Comparison of ENCODE assay signal across 13 cellular contexts in the genomic region with DNA sequence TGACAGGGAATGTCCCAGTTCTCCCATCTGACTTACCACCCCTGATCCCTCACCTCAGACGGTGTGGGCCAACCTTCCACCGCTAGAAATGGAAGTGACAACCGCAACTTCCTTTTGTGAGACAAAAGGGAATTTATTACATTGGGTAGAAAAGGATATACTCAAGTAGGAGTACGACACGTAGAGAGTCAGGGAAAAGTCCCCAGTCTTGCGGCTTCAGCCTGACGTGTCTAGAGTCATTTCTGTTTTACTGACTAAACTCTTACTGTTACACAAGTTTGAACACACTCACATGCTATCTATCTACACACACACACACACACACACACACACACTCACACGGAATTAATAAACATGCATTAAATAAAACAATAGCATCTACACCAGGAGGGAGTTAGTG.
DNase-seq lines count a peak whose midpoint lies in the region; ATAC-seq and TF ChIP-seq lines count a peak whose summit lies in the region.
"Had no signal": no experiment of that assay in that cellular context is flagged by ENCODE, and none has a peak within 500 bp of the region (broad histone marks: within the 10 kb centered on the region; RNA-seq: fewer than 3 reads in every experiment).

No MANE protein-coding gene starts in this region.

- POLR2A ChIA-PET in activated CD8-positive, alpha-beta T cell treated with anti-CD3 and anti-CD28 coated beads for 36 hours (lab: Charles Lee), result no interaction called here
- POLR2A ChIA-PET in CD4-positive, alpha-beta T cell (lab: Charles Lee), result no interaction called here

- peaks cover 32% of the 10 kb centered on the region for H3K27me3 Mint-ChIP-seq in activated CD8-positive, alpha-beta T cell treated with anti-CD3 and anti-CD28 coated beads for 36 hours
- peaks cover 23 to 45% of the 10 kb centered on the region in 2 donors for H3K27me3 Mint-ChIP-seq in natural killer cell treated with Interleukin-12 subunit alpha and Interleukin-12 subunit beta and Interleukin-15 and Interleukin-18, amount 100 ng/mL, for 72 hours
- H3K27me3 Mint-ChIP-seq in CD4-positive, alpha-beta T cell, result peaks cover 55% of the 10 kb centered on the region

- peak; percentile 92 for ATAC-seq in activated CD8-positive, alpha-beta T cell treated with anti-CD3 and anti-CD28 coated beads for 36 hours
- peak; percentile 92 to 94 for ATAC-seq in natural killer cell treated with Interleukin-12 subunit alpha and Interleukin-12 subunit beta and Interleukin-15 and Interleukin-18, amount 100 ng/mL, for 72 hours
- no peak for ATAC-seq in CD4-positive, alpha-beta T cell (ENCODE audit: poor library complexity)

- CTCF ChIA-PET in activated CD8-positive, alpha-beta T cell treated with anti-CD3 and anti-CD28 coated beads for 36 hours (lab: Charles Lee), result no interaction called here
- CTCF ChIA-PET in CD4-positive, alpha-beta T cell (lab: Charles Lee), result no interaction called here

- intact Hi-C loops in activated CD8-positive, alpha-beta T cell treated with anti-CD3 and anti-CD28 coated beads for 36 hours (cut with micrococcal nuclease), result no loop called here
- intact Hi-C loops in CD4-positive, alpha-beta T cell (cut with DNase I, micrococcal nuclease), result no loop called here

- H3K9me3 ChIP-seq in CD4-positive, alpha-beta T cell (ENCODE audit: control insufficient read depth, low read length), result no peaks in the 10 kb centered on the region
- H3K9me3 ChIP-seq: SK-N-SH had no signal

- no peaks in the 10 kb centered on the region for H3K36me3 Mint-ChIP-seq in activated CD8-positive, alpha-beta T cell treated with anti-CD3 and anti-CD28 coated beads for 36 hours (ENCODE audit: low read depth)
- H3K36me3 Mint-ChIP-seq in natural killer cell treated with Interleukin-12 subunit alpha and Interleukin-12 subunit beta and Interleukin-15 and Interleukin-18, amount 100 ng/mL, for 72 hours, result no peaks in the 10 kb centered on the region
- no peaks in the 10 kb centered on the region for H3K36me3 Mint-ChIP-seq in CD4-positive, alpha-beta T cell (ENCODE audit: low read depth)

- peaks cover 26% of the 10 kb centered on the region for H3K27me3 ChIP-seq in CD4-positive, alpha-beta T cell (ENCODE audit: control insufficient read depth, insufficient read depth, low read length)

- H3K4me1 Mint-ChIP-seq in activated CD8-positive, alpha-beta T cell treated with anti-CD3 and anti-CD28 coated beads for 36 hours (ENCODE audit: low read depth), result peaks cover 10% of the 10 kb centered on the region
- H3K4me1 Mint-ChIP-seq in natural killer cell treated with Interleukin-12 subunit alpha and Interleukin-12 subunit beta and Interleukin-15 and Interleukin-18, amount 100 ng/mL, for 72 hours (ENCODE audit: low read depth in 2 of 2), result peaks cover 7 to 16% of the 10 kb centered on the region in 2 donors
- H3K4me1 Mint-ChIP-seq in CD4-positive, alpha-beta T cell (ENCODE audit: low read depth), result no peaks in the 10 kb centered on the region

- H3K9me3 Mint-ChIP-seq in activated CD8-positive, alpha-beta T cell treated with anti-CD3 and anti-CD28 coated beads for 36 hours, result no peaks in the 10 kb centered on the region
- H3K9me3 Mint-ChIP-seq in natural killer cell treated with Interleukin-12 subunit alpha and Interleukin-12 subunit beta and Interleukin-15 and Interleukin-18, amount 100 ng/mL, for 72 hours, result no peaks in the 10 kb centered on the region
- H3K9me3 Mint-ChIP-seq in CD4-positive, alpha-beta T cell, result no peaks in the 10 kb centered on the region

- peak overlapping the region; percentile 43 for H3K27ac Mint-ChIP-seq in activated CD8-positive, alpha-beta T cell treated with anti-CD3 and anti-CD28 coated beads for 36 hours
- peak overlapping the region; percentile 38 to 84 for H3K27ac Mint-ChIP-seq in natural killer cell treated with Interleukin-12 subunit alpha and Interleukin-12 subunit beta and Interleukin-15 and Interleukin-18, amount 100 ng/mL, for 72 hours
- no peak overlapping the region for H3K27ac Mint-ChIP-seq in CD4-positive, alpha-beta T cell

- peak; percentile 30 to 44 (median 36) for DNase-seq in stimulated activated CD4-positive, alpha-beta T cell treated with anti-CD3 and anti-CD28 coated beads, Interleukin-12 subunit alpha, Interleukin-12 subunit beta, amount 100 ng/mL, for 48 hours (ENCODE audit: low read depth in 2 of 3, low spot score in 1 of 3)
- DNase-seq in stimulated activated CD4-positive, alpha-beta T cell treated with anti-CD3 and anti-CD28 coated beads, Interleukin-12 subunit alpha, Interleukin-12 subunit beta, amount 100 ng/mL, for 4 hours, result no peak
- peak; percentile 76 for DNase-seq in activated CD8-positive, alpha-beta T cell treated with anti-CD3 and anti-CD28 coated beads for 36 hours
- peak; percentile 85 for DNase-seq in natural killer cell treated with Interleukin-12 subunit alpha and Interleukin-12 subunit beta and Interleukin-15 and Interleukin-18, amount 100 ng/mL, for 72 hours (ENCODE audit: low spot score)
- DNase-seq in NCI-H345 (lab: John Stamatoyannopoulos, UW) (no peak), hepatic stellate cell (ENCODE audit: low spot score) (no peak), glomerular visceral epithelial cell (ENCODE audit: extremely low spot score) (no peak)
- DNase-seq in CD4-positive, alpha-beta T cell, result no peak
- DNase-seq: EL, hypothalamus, NCI-H1436 treated with DMSO at 0.1 percent for 48 hours, NCI-H69, SK-N-SH had no signal

- TF ChIP-seq CTCF in activated CD8-positive, alpha-beta T cell treated with anti-CD3 and anti-CD28 coated beads for 36 hours (IDR thresholded peaks at IDR 0.05), result no peak
- TF ChIP-seq CTCF in CD4-positive, alpha-beta T cell (IDR thresholded peaks at IDR 0.05), result no peak

- no peak overlapping the region for H3K27ac ChIP-seq in CD4-positive, alpha-beta T cell (ENCODE audit: low read depth, low read length)

- peak overlapping the region; percentile 0 for H3K4me3 Mint-ChIP-seq in activated CD8-positive, alpha-beta T cell treated with anti-CD3 and anti-CD28 coated beads for 36 hours
- H3K4me3 Mint-ChIP-seq in natural killer cell treated with Interleukin-12 subunit alpha and Interleukin-12 subunit beta and Interleukin-15 and Interleukin-18, amount 100 ng/mL, for 72 hours, result peak overlapping the region; percentile 57
- H3K4me3 Mint-ChIP-seq in CD4-positive, alpha-beta T cell, result no peak overlapping the region

Comparison
In these comparisons a context has a peak if more than half of its experiments do, and no peak if none do; other contexts are left out.
1. DNase-seq: peak in stimulated activated CD4-positive, alpha-beta T cell treated with anti-CD3 and anti-CD28 coated beads, Interleukin-12 subunit alpha, Interleukin-12 subunit beta, amount 100 ng/mL, for 48 hours (3 of 3), activated CD8-positive, alpha-beta T cell treated with anti-CD3 and anti-CD28 coated beads for 36 hours (single experiment) and natural killer cell treated with Interleukin-12 subunit alpha and Interleukin-12 subunit beta and Interleukin-15 and Interleukin-18, amount 100 ng/mL, for 72 hours (single experiment); none in stimulated activated CD4-positive, alpha-beta T cell treated with anti-CD3 and anti-CD28 coated beads, Interleukin-12 subunit alpha, Interleukin-12 subunit beta, amount 100 ng/mL, for 4 hours (single experiment), NCI-H345 (single experiment), hepatic stellate cell (single experiment), glomerular visceral epithelial cell (single experiment) and CD4-positive, alpha-beta T cell (0 of 10).